19 cellular contexts compared by ENCODE assay signal in the genomic region with DNA sequence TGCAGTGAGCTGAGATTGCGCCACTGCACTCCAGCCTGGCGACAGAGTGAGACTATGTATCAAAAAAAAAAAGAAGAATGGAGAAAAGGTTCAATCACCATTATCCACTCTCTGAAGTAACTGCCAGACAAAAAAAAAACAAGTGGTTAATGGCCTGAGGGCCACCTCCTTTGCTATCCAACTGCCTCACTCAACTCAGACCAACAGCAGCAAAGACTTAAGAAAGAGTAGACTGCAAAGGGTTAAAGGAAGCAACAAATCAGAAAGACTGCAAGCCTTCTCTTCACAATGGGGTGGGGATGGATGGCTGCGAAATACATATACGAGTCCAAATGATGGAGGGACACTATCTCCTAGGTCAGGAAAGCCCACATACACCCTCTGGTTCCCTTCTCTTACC.
"Had no signal": no experiment of that assay in that cellular context is flagged by ENCODE, and none has a peak within 500 bp of the region (broad histone marks: within the 10 kb centered on the region; RNA-seq: fewer than 3 reads in every experiment).

No MANE protein-coding gene starts in this region.

- H3K9me3 Mint-ChIP-seq: dendritic cell treated with granulocyte-macrophage colony-stimulating factor and Interleukin-4, amounts not matched to agents 40 ng/mL and 50 ng/mL, for 4 days; immature natural killer cell; stimulated activated effector memory CD8-positive, alpha-beta T cell treated with anti-CD3 and anti-CD28 coated beads, Interleukin-12 subunit alpha, Interleukin-12 subunit beta, amount 100 ng/mL, for 72 hours had no signal

- H3K36me3 Mint-ChIP-seq: activated naive CD8-positive, alpha-beta T cell had no signal

- ATAC-seq: psoas muscle; sciatic nerve; stimulated activated effector memory CD8-positive, alpha-beta T cell treated with anti-CD3 and anti-CD28 coated beads, Interleukin-12 subunit alpha, Interleukin-12 subunit beta, amount 100 ng/mL, for 72 hours had no signal

- H3K27me3 Mint-ChIP-seq: activated naive CD8-positive, alpha-beta T cell; dendritic cell treated with granulocyte-macrophage colony-stimulating factor and Interleukin-4, amounts not matched to agents 40 ng/mL and 50 ng/mL, for 4 days had no signal

- H3K27me3 ChIP-seq: esophagus squamous epithelium, stomach had no signal

- H3K4me3 Mint-ChIP-seq: activated naive CD8-positive, alpha-beta T cell; dendritic cell treated with granulocyte-macrophage colony-stimulating factor and Interleukin-4, amounts not matched to agents 40 ng/mL and 50 ng/mL, for 4 days; immature natural killer cell; stimulated activated effector memory CD8-positive, alpha-beta T cell treated with anti-CD3 and anti-CD28 coated beads, Interleukin-12 subunit alpha, Interleukin-12 subunit beta, amount 100 ng/mL, for 72 hours had no signal

- H3K27ac Mint-ChIP-seq: activated naive CD8-positive, alpha-beta T cell; dendritic cell treated with granulocyte-macrophage colony-stimulating factor and Interleukin-4, amounts not matched to agents 40 ng/mL and 50 ng/mL, for 4 days; stimulated activated effector memory CD8-positive, alpha-beta T cell treated with anti-CD3 and anti-CD28 coated beads, Interleukin-12 subunit alpha, Interleukin-12 subunit beta, amount 100 ng/mL, for 72 hours had no signal

- H3K27ac ChIP-seq: esophagus squamous epithelium, left ventricle myocardium inferior, psoas muscle, stomach, WERI-Rb-1 had no signal

- DNase-seq: activated CD4-positive, alpha-beta T cell treated with anti-CD3 and anti-CD28 coated beads for 1 hour; activated CD4-positive, alpha-beta T cell treated with anti-CD3 and anti-CD28 coated beads, Interleukin-2, amount 50 U/mL, for 48 hours; activated gamma-delta T cell; effector CD8-positive, alpha-beta T cell; esophagus squamous epithelium; immature natural killer cell; kidney glomerular epithelial cell; left ventricle myocardium inferior; mammary epithelial cell; midbrain; psoas muscle; stimulated activated CD4-positive, alpha-beta T cell treated with anti-CD3 and anti-CD28 coated beads, Interleukin-4, amount 100 ng/mL, for 24 hours; trophoblast cell; WERI-Rb-1 had no signal

- H3K4me3 ChIP-seq: esophagus squamous epithelium, left ventricle myocardium inferior, psoas muscle, stomach had no signal

- H3K9me3 ChIP-seq: esophagus squamous epithelium, left ventricle myocardium inferior, psoas muscle, stomach had no signal
